27 cellular contexts compared by ENCODE assay signal in the genomic region with DNA sequence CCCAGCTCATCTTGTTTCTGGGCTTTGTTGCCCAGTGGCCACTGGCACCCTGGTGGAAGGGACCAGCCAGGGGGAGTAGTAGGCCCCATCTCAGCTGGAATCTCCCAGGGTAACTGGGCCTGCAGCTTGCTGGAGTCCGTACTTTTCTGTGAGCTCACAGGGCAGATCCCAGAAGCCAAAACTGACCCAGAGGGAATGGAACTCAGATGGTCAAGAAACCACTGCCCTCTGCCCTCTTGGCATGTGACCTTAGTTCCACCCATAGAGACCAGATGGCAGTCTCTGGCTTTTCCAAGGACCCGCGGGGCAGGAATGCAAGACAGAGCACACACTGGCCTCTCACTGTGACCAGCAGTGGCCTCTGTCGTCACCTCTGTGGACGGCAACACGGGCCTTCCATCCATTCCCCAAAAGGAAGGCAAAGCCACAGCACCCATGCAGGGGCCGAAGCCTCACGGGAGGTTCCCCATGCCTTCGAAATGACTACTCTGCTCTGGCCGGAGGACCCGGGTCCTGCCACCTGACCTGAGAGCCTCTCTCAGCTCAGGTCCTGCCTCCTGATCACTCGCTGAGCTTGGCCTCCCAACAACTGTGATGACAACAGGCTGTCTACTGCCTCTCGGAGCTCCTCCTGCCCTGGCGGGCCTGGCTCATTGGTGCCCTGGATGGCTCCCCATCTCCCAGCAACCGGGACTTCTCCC. TPM values are rescaled to one million over a fixed set of nuclear protein-coding genes. Genes with fewer than 3 reads are reported as not detected.
A peak's percentile ranks its signal among the peaks of the same experiment; 100 is the strongest.
DNase-seq lines count a peak whose midpoint lies in the region; ATAC-seq and TF ChIP-seq lines count a peak whose summit lies in the region.
"Had no signal": no experiment of that assay in that cellular context is flagged by ENCODE, and none has a peak within 500 bp of the region (broad histone marks: within the 10 kb centered on the region; RNA-seq: fewer than 3 reads in every experiment).

No MANE protein-coding gene starts in this region.

- H4K8ac ChIP-seq in mesendoderm (ENCODE audit: low read depth, low read length) = no peak overlapping the region

- no peak overlapping the region for H2BK5ac ChIP-seq in mesendoderm (ENCODE audit: low read length)

- no peak overlapping the region for H2BK15ac ChIP-seq in mesendoderm (replicated peaks; ENCODE audit: low read depth)

- H3K27ac ChIP-seq in coronary artery (peak overlapping the region; percentile 84 to 91), mesendoderm (ENCODE audit: low read depth, low read length) (no peak overlapping the region), spleen (peak overlapping the region in 2 of 8 donors; percentile 30 to 41)
- H3K27ac ChIP-seq: esophagus muscularis mucosa, SJCRH30 had no signal

- no peaks in the 10 kb centered on the region for H3K79me2 ChIP-seq in mesendoderm (ENCODE audit: control insufficient read depth, insufficient read depth, low read length)

- H3K4me1 ChIP-seq in mesendoderm (ENCODE audit: control insufficient read depth, low read depth, low read length) (no peaks in the 10 kb centered on the region), spleen (peaks cover 0 to 12% (median 5%) of the 10 kb centered on the region in 6 donors)
- H3K4me1 ChIP-seq: uterus had no signal

- no peak overlapping the region for H3K23ac ChIP-seq in mesendoderm (ENCODE audit: low read length)

- H2AK5ac ChIP-seq in mesendoderm (ENCODE audit: low read length) = no peak overlapping the region

- ATAC-seq in GM21786 (IDR thresholded peaks at IDR 0.05; ENCODE audit: unreplicated experiment) = no peak
- ATAC-seq: activated CD8-positive, alpha-beta T cell treated with anti-CD3 and anti-CD28 coated beads for 36 hours; CD8-positive, alpha-beta T cell; PC-3; T-helper 17 cell had no signal

- no peak overlapping the region for H3K4me2 ChIP-seq in mesendoderm (ENCODE audit: low read length)

- TF ChIP-seq CTCF in coronary artery (IDR thresholded peaks at IDR 0.05) (no peak), spleen (IDR thresholded peaks at IDR 0.05 in 8 of 11, conservative IDR thresholded peaks at IDR 0.05 in 3 of 11) (no peak)

- intact Hi-C loops in spleen (cut with DNase I; ENCODE audit: low total_unique reads) = no loop called here

- H3K18ac ChIP-seq in mesendoderm (ENCODE audit: low read length) = peak overlapping the region; percentile 3

- no peaks in the 10 kb centered on the region for H3K36me3 ChIP-seq in mesendoderm (ENCODE audit: control insufficient read depth, insufficient read depth, low read length)
- H3K36me3 ChIP-seq in spleen = no peaks in the 10 kb centered on the region
- H3K36me3 ChIP-seq: esophagus muscularis mucosa, SJCRH30, uterus had no signal

- no peak overlapping the region for H4K5ac ChIP-seq in mesendoderm (ENCODE audit: low read length)

- no peaks in the 10 kb centered on the region for H3K27me3 ChIP-seq in mesendoderm (ENCODE audit: insufficient read depth, low read length, poor library complexity)
- peaks cover 0 to 14% (median 0%) of the 10 kb centered on the region in 7 donors for H3K27me3 ChIP-seq in spleen (replicated peaks in 1 of 7)
- H3K27me3 ChIP-seq: uterus had no signal

- H3K79me1 ChIP-seq in mesendoderm (ENCODE audit: low read length) = no peaks in the 10 kb centered on the region

- no peaks in the 10 kb centered on the region for H3K9me3 ChIP-seq in spleen
- H3K9me3 ChIP-seq: SJCRH30, uterus had no signal

- no CpG with 5 or more reads among the region's 15 CpGs for WGBS in mesendoderm (ENCODE audit: extremely low coverage, insufficient coverage, low lambda C conversion rate)
- 64 to 100% (median 83%) methylated on average over 1 to 15 of the region's 15 CpGs for WGBS in spleen, 5 donors

- no peak overlapping the region for H3K4ac ChIP-seq in mesendoderm (ENCODE audit: low read depth, low read length)

- no peak for TF ChIP-seq POLR2A in spleen (IDR thresholded peaks at IDR 0.05)

- no peak overlapping the region for H3K9ac ChIP-seq in mesendoderm (ENCODE audit: low read length)

- DNase-seq in EH (ENCODE audit: low read depth) (peak; percentile 35), coronary artery (ENCODE audit: low spot score) (peak; percentile 88), mesendoderm (no peak), spleen (peak; percentile 64), NCI-H1694 treated with DMSO at 0.1 percent for 48 hours (lab: John Stamatoyannopoulos, UW) (no peak), HT-29 (ENCODE audit: low spot score) (no peak)
- DNase-seq in stimulated activated CD4-positive, alpha-beta T cell treated with anti-CD3 and anti-CD28 coated beads, Interleukin-4, amount 100 ng/mL, for 24 hours = no peak
- DNase-seq: activated CD8-positive, alpha-beta T cell treated with anti-CD3 and anti-CD28 coated beads for 36 hours; activated naive CD4-positive, alpha-beta T cell; activated T-cell treated with anti-CD3 and anti-CD28 coated beads, Interleukin-2, amount 50 U/mL, for 1 hour; CD8-positive, alpha-beta T cell; central memory CD4-positive, alpha-beta T cell; DMS79 treated with DMSO at 0.1 percent for 48 hours; glutamatergic neuron; NCI-H1417; NCI-H226; PC-3; SJCRH30; stimulated activated CD4-positive, alpha-beta T cell treated with anti-CD3 and anti-CD28 coated beads, Interleukin-4, amount 100 ng/mL, for 4 hours; T-helper 17 cell had no signal

- H3K4me3 ChIP-seq in coronary artery (no peak overlapping the region), mesendoderm (ENCODE audit: low read length) (no peak overlapping the region), spleen (no peak overlapping the region)
- H3K4me3 ChIP-seq: esophagus muscularis mucosa, lung, SJCRH30, uterus had no signal

- H2BK120ac ChIP-seq in mesendoderm (ENCODE audit: low read depth, low read length) = no peak overlapping the region

- peak overlapping the region; percentile 10 for H3K56ac ChIP-seq in mesendoderm (ENCODE audit: low read length)

RNA-seq across cellular contexts. Expression of a gene that starts 30.0 kb away (rescaled TPM):
- 3.1 TPM for polyA plus RNA-seq in mesendoderm (2013, experiment 1 of 2)
- polyA plus RNA-seq in mesendoderm (2013, experiment 2 of 2) = 2.5 TPM
- total RNA-seq in spleen = not detected
- polyA plus RNA-seq in spleen = not detected
- not detected in 2 replicates for total RNA-seq in HT-29 (2014; rRNA removed; shearing (Covaris generic))
- total RNA-seq: activated CD8-positive, alpha-beta T cell treated with anti-CD3 and anti-CD28 coated beads for 36 hours; CD8-positive, alpha-beta T cell; esophagus muscularis mucosa; lung; progenitor cell of endocrine pancreas; T-helper 17 cell; uterus had no signal
- polyA plus RNA-seq: AG04450, lung, small intestine had no signal

Comparison
In these comparisons a context has a peak if more than half of its experiments do, and no peak if none do; other contexts are left out.
1. DNase-seq: peak in EH (single experiment), coronary artery (single experiment) and spleen (single experiment); none in mesendoderm (single experiment), NCI-H1694 treated with DMSO at 0.1 percent for 48 hours (single experiment), HT-29 (single experiment) and stimulated activated CD4-positive, alpha-beta T cell treated with anti-CD3 and anti-CD28 coated beads, Interleukin-4, amount 100 ng/mL, for 24 hours (single experiment).